Comparison of ENCODE assay signal across 11 cellular contexts in the genomic region with DNA sequence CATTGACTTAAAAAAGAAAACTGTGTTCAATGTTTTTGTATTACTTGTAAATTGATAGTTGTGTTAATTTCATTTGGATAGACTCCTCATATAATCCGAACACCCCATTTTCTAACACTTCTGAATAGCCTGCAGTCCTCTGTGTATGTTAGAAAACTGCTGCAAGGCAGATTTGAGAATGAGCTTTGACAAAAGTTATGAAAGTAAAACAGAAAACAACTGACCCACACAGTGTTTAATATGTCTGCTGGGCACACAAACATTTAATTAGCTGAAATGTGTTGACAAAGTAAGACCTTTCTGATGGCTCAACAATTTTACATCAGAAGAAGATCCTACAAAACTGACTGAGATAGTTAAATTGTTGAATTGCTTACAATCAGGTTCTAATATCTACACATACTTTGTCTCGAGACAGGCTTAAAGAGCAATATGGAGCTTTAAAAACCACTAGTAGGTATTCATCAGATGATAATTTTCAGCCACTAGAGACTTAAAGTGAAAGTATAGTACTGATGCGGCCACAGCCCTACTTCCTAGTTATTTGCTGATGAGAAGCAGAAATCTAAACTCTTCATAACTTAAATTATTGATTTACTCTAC. TPM values are rescaled to one million over a fixed set of nuclear protein-coding genes. Genes with fewer than 3 reads are reported as not detected.
DNase-seq lines count a peak whose midpoint lies in the region; ATAC-seq lines count a peak whose summit lies in the region.
"Had no signal": no experiment of that assay in that cellular context is flagged by ENCODE, and none has a peak within 500 bp of the region (broad histone marks: within the 10 kb centered on the region; RNA-seq: fewer than 3 reads in every experiment).

No MANE protein-coding gene starts in this region.

- no peak overlapping the region for H3K27ac Mint-ChIP-seq in natural killer cell treated with Interleukin-12 subunit alpha and Interleukin-12 subunit beta and Interleukin-15 and Interleukin-18, amount 100 ng/mL, for 72 hours
- H3K27ac Mint-ChIP-seq: activated naive CD4-positive, alpha-beta T cell treated with anti-CD3 and anti-CD28 coated beads, Interleukin-2, amount 10 ng/mL, durations not matched to agents 7 days and 5 days had no signal

- H3K27me3 Mint-ChIP-seq in natural killer cell treated with Interleukin-12 subunit alpha and Interleukin-12 subunit beta and Interleukin-15 and Interleukin-18, amount 100 ng/mL, for 72 hours = peaks cover 0 to 16% of the 10 kb centered on the region in 2 donors
- H3K27me3 Mint-ChIP-seq: activated naive CD4-positive, alpha-beta T cell treated with anti-CD3 and anti-CD28 coated beads, Interleukin-2, amount 10 ng/mL, durations not matched to agents 7 days and 5 days had no signal

- peak; percentile 42 for DNase-seq in ELR (ENCODE audit: low read depth)
- no peak for DNase-seq in globus pallidus (ENCODE audit: low spot score)
- DNase-seq in natural killer cell treated with Interleukin-12 subunit alpha and Interleukin-12 subunit beta and Interleukin-15 and Interleukin-18, amount 100 ng/mL, for 72 hours (ENCODE audit: low spot score) = no peak
- DNase-seq in stimulated activated naive CD4-positive, alpha-beta T cell treated with Interleukin-2 at 50 U/mL for 16 hours (lab: John Stamatoyannopoulos, UW) = no peak
- DNase-seq in germinal center (ENCODE audit: low spot score) = no peak
- DNase-seq: activated naive CD4-positive, alpha-beta T cell treated with anti-CD3 and anti-CD28 coated beads, Interleukin-2, amount 10 ng/mL, durations not matched to agents 7 days and 5 days; mesendoderm had no signal

- ATAC-seq in GM19351 (IDR thresholded peaks at IDR 0.05; ENCODE audit: unreplicated experiment) = peak; percentile 89
- ATAC-seq in HG02763 (IDR thresholded peaks at IDR 0.05; ENCODE audit: unreplicated experiment) = peak; percentile 72
- ATAC-seq in HG03575 (IDR thresholded peaks at IDR 0.05; ENCODE audit: extremely low read depth, insufficient number of reproducible peaks, low FRiP score, unreplicated experiment) = peak; percentile 78
- no peak for ATAC-seq in natural killer cell treated with Interleukin-12 subunit alpha and Interleukin-12 subunit beta and Interleukin-15 and Interleukin-18, amount 100 ng/mL, for 72 hours
- ATAC-seq: gastroesophageal sphincter had no signal

- H3K36me3 Mint-ChIP-seq in natural killer cell treated with Interleukin-12 subunit alpha and Interleukin-12 subunit beta and Interleukin-15 and Interleukin-18, amount 100 ng/mL, for 72 hours = no peaks in the 10 kb centered on the region
- H3K36me3 Mint-ChIP-seq: activated naive CD4-positive, alpha-beta T cell treated with anti-CD3 and anti-CD28 coated beads, Interleukin-2, amount 10 ng/mL, durations not matched to agents 7 days and 5 days had no signal

- no peak overlapping the region for H3K4me3 Mint-ChIP-seq in natural killer cell treated with Interleukin-12 subunit alpha and Interleukin-12 subunit beta and Interleukin-15 and Interleukin-18, amount 100 ng/mL, for 72 hours
- H3K4me3 Mint-ChIP-seq: activated naive CD4-positive, alpha-beta T cell treated with anti-CD3 and anti-CD28 coated beads, Interleukin-2, amount 10 ng/mL, durations not matched to agents 7 days and 5 days had no signal

- H3K9me3 Mint-ChIP-seq in natural killer cell treated with Interleukin-12 subunit alpha and Interleukin-12 subunit beta and Interleukin-15 and Interleukin-18, amount 100 ng/mL, for 72 hours = no peaks in the 10 kb centered on the region
- H3K9me3 Mint-ChIP-seq: activated naive CD4-positive, alpha-beta T cell treated with anti-CD3 and anti-CD28 coated beads, Interleukin-2, amount 10 ng/mL, durations not matched to agents 7 days and 5 days had no signal

- H3K4me1 Mint-ChIP-seq in natural killer cell treated with Interleukin-12 subunit alpha and Interleukin-12 subunit beta and Interleukin-15 and Interleukin-18, amount 100 ng/mL, for 72 hours (ENCODE audit: low read depth in 2 of 2) = no peaks in the 10 kb centered on the region
- H3K4me1 Mint-ChIP-seq: activated naive CD4-positive, alpha-beta T cell treated with anti-CD3 and anti-CD28 coated beads, Interleukin-2, amount 10 ng/mL, durations not matched to agents 7 days and 5 days had no signal

RNA-seq across cellular contexts. Expression of gene PRMT6, which starts 40.0 kb away (rescaled TPM):
- total RNA-seq in natural killer cell treated with Interleukin-12 subunit alpha and Interleukin-12 subunit beta and Interleukin-15 and Interleukin-18, amount 100 ng/mL, for 72 hours = 10 to 100 TPM; 12.9 to 18.0 TPM

Comparison
In these comparisons a context has a peak if more than half of its experiments do, and no peak if none do; other contexts are left out.
1. ATAC-seq: peak in GM19351 (single experiment), HG02763 (single experiment) and HG03575 (single experiment); none in natural killer cell treated with Interleukin-12 subunit alpha and Interleukin-12 subunit beta and Interleukin-15 and Interleukin-18, amount 100 ng/mL, for 72 hours (0 of 2).